In the genomic region with DNA sequence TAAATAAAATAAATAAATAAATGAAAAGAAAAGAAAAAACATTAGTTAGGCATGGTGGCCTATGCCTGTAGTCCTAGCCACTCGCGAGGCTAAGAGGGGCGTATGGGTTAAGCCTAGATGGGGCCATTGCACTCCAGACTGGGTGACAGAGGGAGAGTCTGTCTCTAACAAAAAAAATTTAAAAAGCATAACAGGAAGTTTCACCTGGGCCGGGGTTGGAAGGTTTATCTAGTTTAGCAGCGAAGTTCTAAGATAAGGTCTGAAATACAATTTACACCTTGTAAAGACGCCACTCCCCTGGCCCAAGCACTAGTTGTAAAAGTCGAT, we compare ENCODE assay signal across 1 cellular context.
TF ChIP-seq lines count a peak whose summit lies in the region.

No MANE protein-coding gene starts in this region.

TF ChIP-seq in A549, 52 proteins besides CTCF, POLR2A, EP300 and RAD21:
- TF ChIP-seq ESRRA (IDR thresholded peaks at IDR 0.05; ENCODE audit: borderline replicate concordance, low read length) (no peak), POLR2AphosphoS2 (conservative IDR thresholded peaks at IDR 0.05; ENCODE audit: low read length) (no peak), RARB (CRISPR knock-in tag; IDR thresholded peaks at IDR 0.05) (no peak), HOXB5 (CRISPR knock-in tag; IDR thresholded peaks at IDR 0.05) (no peak), NFE2L2 (conservative IDR thresholded peaks at IDR 0.05; ENCODE audit: low read length) (no peak), USF2 (IDR thresholded peaks at IDR 0.05) (no peak), KDM5A (IDR thresholded peaks at IDR 0.05) (no peak), ZSCAN20 (CRISPR knock-in tag; IDR thresholded peaks at IDR 0.05) (no peak), MAX (IDR thresholded peaks at IDR 0.05) (no peak), CHD2 (IDR thresholded peaks at IDR 0.05; ENCODE audit: low read length, partially characterized antibody) (no peak), MAFK (IDR thresholded peaks at IDR 0.05; ENCODE audit: partially characterized antibody) (no peak)
- TF ChIP-seq, protein P1, sequence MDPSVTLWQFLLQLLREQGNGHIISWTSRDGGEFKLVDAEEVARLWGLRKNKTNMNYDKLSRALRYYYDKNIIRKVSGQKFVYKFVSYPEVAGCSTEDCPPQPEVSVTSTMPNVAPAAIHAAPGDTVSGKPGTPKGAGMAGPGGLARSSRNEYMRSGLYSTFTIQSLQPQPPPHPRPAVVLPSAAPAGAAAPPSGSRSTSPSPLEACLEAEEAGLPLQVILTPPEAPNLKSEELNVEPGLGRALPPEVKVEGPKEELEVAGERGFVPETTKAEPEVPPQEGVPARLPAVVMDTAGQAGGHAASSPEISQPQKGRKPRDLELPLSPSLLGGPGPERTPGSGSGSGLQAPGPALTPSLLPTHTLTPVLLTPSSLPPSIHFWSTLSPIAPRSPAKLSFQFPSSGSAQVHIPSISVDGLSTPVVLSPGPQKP (IDR thresholded peaks at IDR 0.05; ENCODE audit: low read depth, low read length), result no peak
